ENCODE assay signal across 27 cellular contexts in genomic region chr21:33157303-33157702, GRCh38.
DNase-seq lines count a peak whose midpoint lies in the region; ATAC-seq and TF ChIP-seq lines count a peak whose summit lies in the region.
"Had no signal": no experiment of that assay in that cellular context is flagged by ENCODE, and none has a peak within 500 bp of the region (broad histone marks: within the 10 kb centered on the region; RNA-seq: fewer than 3 reads in every experiment).

No MANE protein-coding gene starts in this region.

- no peak overlapping the region for H3K4me3 Mint-ChIP-seq in neural progenitor cell
- H3K4me3 Mint-ChIP-seq in activated CD8-positive, alpha-beta memory T cell treated with anti-CD3 and anti-CD28 coated beads, Interleukin-2, amount 10 ng/mL, durations not matched to agents 7 days and 5 days = no peak overlapping the region
- H3K4me3 Mint-ChIP-seq: activated naive CD4-positive, alpha-beta T cell treated with anti-CD3 and anti-CD28 coated beads, Interleukin-2, amount 10 ng/mL, durations not matched to agents 7 days and 5 days; activated T-cell treated with anti-CD3 and anti-CD28 coated beads, Interleukin-2, amount 50 U/mL, for 72 hours; IgD-negative memory B cell; nephron; stimulated activated effector memory CD8-positive, alpha-beta T cell treated with anti-CD3 and anti-CD28 coated beads, Interleukin-12 subunit alpha, Interleukin-12 subunit beta, amount 100 ng/mL, for 72 hours had no signal

- H3K4me2 ChIP-seq in PC-3 (ENCODE audit: low read length) (no peak overlapping the region), neural progenitor cell (no peak overlapping the region)
- H3K4me2 ChIP-seq: BLaER1 treated with 17β-estradiol and CSF1 and Interleukin-3, amounts not matched to agents 10 nM and 100 nM had no signal

- H3K9me3 ChIP-seq in cardiac muscle cell (ENCODE audit: low read depth) (no peaks in the 10 kb centered on the region), right atrium auricular region (peaks cover 0 to 11% of the 10 kb centered on the region in 2 donors), PC-3 (ENCODE audit: low read length) (no peaks in the 10 kb centered on the region), neural progenitor cell (ENCODE audit: low read depth) (no peaks in the 10 kb centered on the region)
- H3K9me3 ChIP-seq: suprapubic skin had no signal

- no peaks in the 10 kb centered on the region for H3K9me2 ChIP-seq in PC-3 (replicated peaks; ENCODE audit: low read length)

- no peaks in the 10 kb centered on the region for H3K36me3 Mint-ChIP-seq in neural progenitor cell
- H3K36me3 Mint-ChIP-seq in activated CD8-positive, alpha-beta memory T cell treated with anti-CD3 and anti-CD28 coated beads, Interleukin-2, amount 10 ng/mL, durations not matched to agents 7 days and 5 days = no peaks in the 10 kb centered on the region
- H3K36me3 Mint-ChIP-seq: activated naive CD4-positive, alpha-beta T cell treated with anti-CD3 and anti-CD28 coated beads, Interleukin-2, amount 10 ng/mL, durations not matched to agents 7 days and 5 days; IgD-negative memory B cell; stimulated activated effector memory CD8-positive, alpha-beta T cell treated with anti-CD3 and anti-CD28 coated beads, Interleukin-12 subunit alpha, Interleukin-12 subunit beta, amount 100 ng/mL, for 72 hours had no signal

- no peak for TF ChIP-seq CTCF in cardiac muscle cell (IDR thresholded peaks at IDR 0.05; ENCODE audit: low read depth, low read length)
- TF ChIP-seq CTCF in right atrium auricular region (IDR thresholded peaks at IDR 0.05) = no peak
- no peak for TF ChIP-seq CTCF in PC-3 (conservative IDR thresholded peaks at IDR 0.05; ENCODE audit: low read depth, low read length)
- no peak for TF ChIP-seq CTCF in epithelial cell of esophagus (IDR thresholded peaks at IDR 0.05; ENCODE audit: insufficient read depth, low read depth, low read length, missing control alignments)
- no peak for TF ChIP-seq CTCF in neural progenitor cell (IDR thresholded peaks at IDR 0.05)

- ATAC-seq in PC-3 = no peak
- ATAC-seq in activated CD8-positive, alpha-beta memory T cell treated with anti-CD3 and anti-CD28 coated beads, Interleukin-2, amount 10 ng/mL, durations not matched to agents 7 days and 5 days = no peak
- ATAC-seq: activated T-cell treated with anti-CD3 and anti-CD28 coated beads, Interleukin-2, amount 50 U/mL, for 72 hours; left lung; stimulated activated effector memory CD8-positive, alpha-beta T cell treated with anti-CD3 and anti-CD28 coated beads, Interleukin-12 subunit alpha, Interleukin-12 subunit beta, amount 100 ng/mL, for 72 hours had no signal

- H2AFZ ChIP-seq in PC-3 (ENCODE audit: low read length) (no peak overlapping the region), neural progenitor cell (replicated peaks) (no peak overlapping the region)

- H3K9me3 Mint-ChIP-seq in neural progenitor cell = peaks cover 15% of the 10 kb centered on the region
- H3K9me3 Mint-ChIP-seq in activated CD8-positive, alpha-beta memory T cell treated with anti-CD3 and anti-CD28 coated beads, Interleukin-2, amount 10 ng/mL, durations not matched to agents 7 days and 5 days (ENCODE audit: low read depth) = no peaks in the 10 kb centered on the region

- CTCF ChIA-PET in PC-3 (lab: Charles Lee) = interaction anchor here (1.0 kb wide), 1 partner anchor 217 kb away, joined by 4 read pairs; no protein-coding TSS in a partner anchor
- CTCF ChIA-PET in activated CD8-positive, alpha-beta memory T cell treated with anti-CD3 and anti-CD28 coated beads, Interleukin-2, amount 10 ng/mL, durations not matched to agents 7 days and 5 days (lab: Charles Lee) = interaction anchor here (1.2 to 1.6 kb wide), 2 partner anchors 40 to 205 kb away, joined by 4 to 7 read pairs; no protein-coding TSS in a partner anchor

- H3K4me1 Mint-ChIP-seq in neural progenitor cell = peaks cover 25% of the 10 kb centered on the region
- no peaks in the 10 kb centered on the region for H3K4me1 Mint-ChIP-seq in activated CD8-positive, alpha-beta memory T cell treated with anti-CD3 and anti-CD28 coated beads, Interleukin-2, amount 10 ng/mL, durations not matched to agents 7 days and 5 days
- H3K4me1 Mint-ChIP-seq: stimulated activated effector memory CD8-positive, alpha-beta T cell treated with anti-CD3 and anti-CD28 coated beads, Interleukin-12 subunit alpha, Interleukin-12 subunit beta, amount 100 ng/mL, for 72 hours had no signal

- no TSS peak for BruUV-seq in PC-3 (replicated peaks; lab: Mats Ljungman, UMichigan)

- DNase-seq in cardiac muscle cell (ENCODE audit: low read depth in 1 of 2, low spot score in 1 of 2) = peak; percentile 21 to 60
- no peak for DNase-seq in right atrium auricular region (ENCODE audit: low spot score)
- DNase-seq in PC-3 = peak; percentile 18
- DNase-seq in epithelial cell of esophagus (ENCODE audit: low read depth) = peak; percentile 8
- DNase-seq in neural progenitor cell (ENCODE audit: low spot score) = peak; percentile 42
- no peak for DNase-seq in amygdala (lab: John Stamatoyannopoulos, UW)
- DNase-seq in activated CD8-positive, alpha-beta memory T cell treated with anti-CD3 and anti-CD28 coated beads, Interleukin-2, amount 10 ng/mL, durations not matched to agents 7 days and 5 days = no peak
- DNase-seq in hypothalamus (lab: John Stamatoyannopoulos, UW) = no peak
- DNase-seq: ACHN; activated CD4-positive, alpha-beta T cell treated with anti-CD3 and anti-CD28 coated beads for 48 hours; activated naive CD4-positive, alpha-beta T cell treated with anti-CD3 and anti-CD28 coated beads, Interleukin-2, amount 10 ng/mL, durations not matched to agents 7 days and 5 days; activated T-cell treated with anti-CD3 and anti-CD28 coated beads, Interleukin-2, amount 50 U/mL, for 72 hours; aorta; Calu3; effector memory CD4-positive, alpha-beta T cell; EL; esophagus squamous epithelium; left lung; MV-4-11; NCI-H187 treated with DMSO at 0.1 percent for 48 hours; NCI-H748 treated with DMSO at 0.1 percent for 48 hours; Right ventricle myocardium superior had no signal

- no peaks in the 10 kb centered on the region for H4K20me1 ChIP-seq in PC-3 (ENCODE audit: low read length)
- no peaks in the 10 kb centered on the region for H4K20me1 ChIP-seq in neural progenitor cell (ENCODE audit: low read depth)
- H4K20me1 ChIP-seq: BLaER1 treated with 17β-estradiol and CSF1 and Interleukin-3, amounts not matched to agents 10 nM and 100 nM had no signal

- H3K79me2 ChIP-seq in PC-3 (ENCODE audit: low read length) (no peaks in the 10 kb centered on the region), neural progenitor cell (ENCODE audit: low read depth) (no peaks in the 10 kb centered on the region)

- H3K27me3 ChIP-seq in cardiac muscle cell (no peaks in the 10 kb centered on the region), right atrium auricular region (no peaks in the 10 kb centered on the region), PC-3 (ENCODE audit: low read length) (peaks cover 53% of the 10 kb centered on the region), neural progenitor cell (no peaks in the 10 kb centered on the region)
- H3K27me3 ChIP-seq: BLaER1 treated with 17β-estradiol and CSF1 and Interleukin-3, amounts not matched to agents 10 nM and 100 nM had no signal

- H3K4me1 ChIP-seq in cardiac muscle cell (ENCODE audit: low read depth) (no peaks in the 10 kb centered on the region), right atrium auricular region (no peaks in the 10 kb centered on the region), PC-3 (ENCODE audit: insufficient read depth, low read length) (peaks cover 3% of the 10 kb centered on the region; the same call in 1 of the 2 replicates), neural progenitor cell (peaks cover 4% of the 10 kb centered on the region)
- H3K4me1 ChIP-seq: esophagus squamous epithelium, suprapubic skin had no signal

- H3K9ac ChIP-seq in PC-3 (ENCODE audit: low read length) (no peak overlapping the region), neural progenitor cell (no peak overlapping the region)
- H3K9ac ChIP-seq: BLaER1 treated with 17β-estradiol and CSF1 and Interleukin-3, amounts not matched to agents 10 nM and 100 nM had no signal

- POLR2A ChIA-PET in PC-3 (lab: Charles Lee; ENCODE audit: unreplicated experiment) = interaction anchor here (0.6 kb wide), 1 partner anchor 9 kb away, joined by 4 read pairs; no protein-coding TSS in a partner anchor

- H3K36me3 ChIP-seq in cardiac muscle cell (no peaks in the 10 kb centered on the region), right atrium auricular region (no peaks in the 10 kb centered on the region), PC-3 (ENCODE audit: low read depth, low read length) (no peaks in the 10 kb centered on the region), neural progenitor cell (no peaks in the 10 kb centered on the region)
- H3K36me3 ChIP-seq: BLaER1 treated with 17β-estradiol and CSF1 and Interleukin-3, amounts not matched to agents 10 nM and 100 nM; esophagus squamous epithelium; left lung; suprapubic skin had no signal

- H3K27ac ChIP-seq in cardiac muscle cell (no peak overlapping the region), right atrium auricular region (no peak overlapping the region), PC-3 (ENCODE audit: low read length) (no peak overlapping the region), neural progenitor cell (no peak overlapping the region)
- H3K27ac ChIP-seq: BLaER1 treated with 17β-estradiol and CSF1 and Interleukin-3, amounts not matched to agents 10 nM and 100 nM; esophagus squamous epithelium; left lung; suprapubic skin had no signal

- H3K4me3 ChIP-seq in cardiac muscle cell (no peak overlapping the region), right atrium auricular region (no peak overlapping the region), PC-3 (ENCODE audit: low read length) (no peak overlapping the region), epithelial cell of esophagus (ENCODE audit: low read length) (no peak overlapping the region), neural progenitor cell (no peak overlapping the region)
- H3K4me3 ChIP-seq: BLaER1 treated with 17β-estradiol and CSF1 and Interleukin-3, amounts not matched to agents 10 nM and 100 nM; esophagus squamous epithelium; left lung; suprapubic skin had no signal

- intact Hi-C loops in PC-3 (cut with micrococcal nuclease) = no loop called here

- H3F3A ChIP-seq in PC-3 (ENCODE audit: low read length, unreplicated experiment) (no peaks in the 10 kb centered on the region), neural progenitor cell (ENCODE audit: low read depth) (peaks cover 8% of the 10 kb centered on the region)

- peaks cover 15% of the 10 kb centered on the region for H3K27me3 Mint-ChIP-seq in neural progenitor cell (ENCODE audit: insufficient read depth, low read depth)
- H3K27me3 Mint-ChIP-seq in activated CD8-positive, alpha-beta memory T cell treated with anti-CD3 and anti-CD28 coated beads, Interleukin-2, amount 10 ng/mL, durations not matched to agents 7 days and 5 days = peaks cover 59% of the 10 kb centered on the region

- no peak overlapping the region for H3K27ac Mint-ChIP-seq in neural progenitor cell
- H3K27ac Mint-ChIP-seq in activated CD8-positive, alpha-beta memory T cell treated with anti-CD3 and anti-CD28 coated beads, Interleukin-2, amount 10 ng/mL, durations not matched to agents 7 days and 5 days = no peak overlapping the region
- H3K27ac Mint-ChIP-seq: activated naive CD4-positive, alpha-beta T cell treated with anti-CD3 and anti-CD28 coated beads, Interleukin-2, amount 10 ng/mL, durations not matched to agents 7 days and 5 days; activated T-cell treated with anti-CD3 and anti-CD28 coated beads, Interleukin-2, amount 50 U/mL, for 72 hours; IgD-negative memory B cell; nephron; stimulated activated effector memory CD8-positive, alpha-beta T cell treated with anti-CD3 and anti-CD28 coated beads, Interleukin-12 subunit alpha, Interleukin-12 subunit beta, amount 100 ng/mL, for 72 hours had no signal

Comparison
In these comparisons a context has a peak if more than half of its experiments do, and no peak if none do; other contexts are left out.
1. DNase-seq: peak in cardiac muscle cell (2 of 2), PC-3 (single experiment), epithelial cell of esophagus (single experiment) and neural progenitor cell (single experiment); none in right atrium auricular region (single experiment), amygdala (0 of 56), activated CD8-positive, alpha-beta memory T cell treated with anti-CD3 and anti-CD28 coated beads, Interleukin-2, amount 10 ng/mL, durations not matched to agents 7 days and 5 days (single experiment) and hypothalamus (0 of 51).